ENCODE assay signal across 15 cellular contexts in the genomic region with DNA sequence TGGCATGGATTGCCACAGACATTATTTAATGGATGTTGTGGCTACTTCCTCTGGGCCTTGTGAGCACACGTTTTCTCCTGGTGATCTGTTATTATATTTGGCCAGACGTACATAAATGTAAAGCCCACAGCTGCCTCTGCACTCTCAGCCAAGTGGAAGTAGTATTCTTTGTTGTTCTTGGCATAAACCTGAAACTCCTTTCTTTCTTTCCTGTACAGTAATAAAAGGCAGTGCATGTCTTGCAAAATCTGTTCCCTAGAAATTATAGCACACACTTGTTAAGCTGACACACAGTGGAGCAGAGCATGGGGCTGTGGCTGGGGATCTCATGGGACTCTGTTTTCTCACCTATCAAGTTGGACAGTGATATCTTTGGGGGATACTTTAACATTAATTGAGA. TPM values are rescaled to one million over a fixed set of nuclear protein-coding genes. Genes with fewer than 3 reads are reported as not detected.
DNase-seq lines count a peak whose midpoint lies in the region; ATAC-seq, FAIRE-seq and TF ChIP-seq lines count a peak whose summit lies in the region.
"Had no signal": no experiment of that assay in that cellular context is flagged by ENCODE, and none has a peak within 500 bp of the region (broad histone marks: within the 10 kb centered on the region; RNA-seq: fewer than 3 reads in every experiment).

No MANE protein-coding gene starts in this region.

- peaks cover 7% of the 10 kb centered on the region for H3K36me3 Mint-ChIP-seq in WTC11
- peaks cover 11% of the 10 kb centered on the region for H3K36me3 Mint-ChIP-seq in activated CD4-positive, alpha-beta memory T cell treated with anti-CD3 and anti-CD28 coated beads for 36 hours

- intact Hi-C loops in activated CD4-positive, alpha-beta memory T cell treated with anti-CD3 and anti-CD28 coated beads for 36 hours (cut with micrococcal nuclease): no loop called here

- peaks cover 90% of the 10 kb centered on the region for H3K4me1 ChIP-seq in A549
- peaks cover 32% of the 10 kb centered on the region for H3K4me1 ChIP-seq in osteoblast (ENCODE audit: insufficient read depth, low read length)

- H3K4me3 Mint-ChIP-seq in WTC11: no peak overlapping the region
- no peak overlapping the region for H3K4me3 Mint-ChIP-seq in activated CD4-positive, alpha-beta memory T cell treated with anti-CD3 and anti-CD28 coated beads for 36 hours

- in situ Hi-C loops in astrocyte of the cerebellum (cut with HindIII; ENCODE audit: low sequenced_read_pairs): no loop called here

- H3K27me3 Mint-ChIP-seq in WTC11 (ENCODE audit: low read depth): no peaks in the 10 kb centered on the region
- H3K27me3 Mint-ChIP-seq in activated CD4-positive, alpha-beta memory T cell treated with anti-CD3 and anti-CD28 coated beads for 36 hours: no peaks in the 10 kb centered on the region

- no peak for TF ChIP-seq RAD21 in A549 (conservative IDR thresholded peaks at IDR 0.05 in 1 of 2, IDR thresholded peaks at IDR 0.05 in 1 of 2)

- H3K4me2 ChIP-seq in A549 (peak overlapping the region; percentile 4; the same call in 1 of the 3 replicates), osteoblast (ENCODE audit: insufficient read depth, low read length) (no peak overlapping the region)
- H3K4me2 ChIP-seq: KMS-11 had no signal

- no peak overlapping the region for H2AFZ ChIP-seq in osteoblast (ENCODE audit: low read length)

- no peak for FAIRE-seq in A549 (lab: Jason Lieb, UNC)

- H3K4me3 ChIP-seq in A549 (no peak overlapping the region), astrocyte of the cerebellum (ENCODE audit: low read depth, low read length) (no peak overlapping the region), fibroblast of villous mesenchyme (ENCODE audit: low read depth, low read length) (no peak overlapping the region), osteoblast (ENCODE audit: insufficient read depth, low read length) (no peak overlapping the region)
- H3K4me3 ChIP-seq: SJCRH30 had no signal

- H3K9me3 ChIP-seq in A549 (no peaks in the 10 kb centered on the region), osteoblast (ENCODE audit: low read depth, low read length) (no peaks in the 10 kb centered on the region)
- H3K9me3 ChIP-seq: SJCRH30 had no signal

- no peak for TF ChIP-seq POLR2A in A549 (IDR thresholded peaks at IDR 0.05; ENCODE audit: low read length)

- H3K27ac ChIP-seq in A549 (no peak overlapping the region; a peak in 1 of 6 replicates), osteoblast (ENCODE audit: low read depth, low read length) (no peak overlapping the region)
- H3K27ac ChIP-seq: KMS-11, SJCRH30 had no signal

- CTCF ChIA-PET in A549 (lab: Yijun Ruan, JAX) (no interaction called here), WTC11 (lab: Charles Lee) (interaction anchor here (0.6 to 2.4 kb wide), 2 partner anchors 254 kb away, joined by 3 to 9 read pairs; no protein-coding TSS in a partner anchor)
- CTCF ChIA-PET in activated CD4-positive, alpha-beta memory T cell treated with anti-CD3 and anti-CD28 coated beads for 36 hours (lab: Charles Lee): no interaction called here

- H3K4me1 Mint-ChIP-seq in WTC11: peaks cover 78% of the 10 kb centered on the region
- peaks cover 80% of the 10 kb centered on the region for H3K4me1 Mint-ChIP-seq in activated CD4-positive, alpha-beta memory T cell treated with anti-CD3 and anti-CD28 coated beads for 36 hours (ENCODE audit: low read depth)

- 29% methylated on average over 2 of the region's 2 CpGs for WGBS in A549 (ENCODE audit: missing lambda C conversion rate)

- H3K9me3 Mint-ChIP-seq in WTC11: no peaks in the 10 kb centered on the region
- H3K9me3 Mint-ChIP-seq in activated CD4-positive, alpha-beta memory T cell treated with anti-CD3 and anti-CD28 coated beads for 36 hours: no peaks in the 10 kb centered on the region

- ATAC-seq in A549 (no peak), WTC11 (no peak)

- TF ChIP-seq EP300 in A549 (IDR thresholded peaks at IDR 0.05): no peak

- no peaks in the 10 kb centered on the region for H3K36me3 ChIP-seq in osteoblast (ENCODE audit: insufficient read depth, low read length)
- H3K36me3 ChIP-seq: SJCRH30 had no signal

- H3K79me2 ChIP-seq in osteoblast (ENCODE audit: insufficient read depth, low read length): peaks cover 72% of the 10 kb centered on the region

- peaks cover 73% of the 10 kb centered on the region for H4K20me1 ChIP-seq in osteoblast (ENCODE audit: insufficient read depth, low read length)

- no peak overlapping the region for H3K27ac Mint-ChIP-seq in WTC11
- H3K27ac Mint-ChIP-seq in activated CD4-positive, alpha-beta memory T cell treated with anti-CD3 and anti-CD28 coated beads for 36 hours: no peak overlapping the region

- DNase-seq in A549 (ENCODE audit: low read depth in 1 of 2, low spot score in 1 of 2) (no peak), HT1080 (ENCODE audit: low read depth) (peak; percentile 56), astrocyte of the cerebellum (ENCODE audit: low read depth) (peak; percentile 50), fibroblast of villous mesenchyme (ENCODE audit: low read depth) (peak; percentile 78), osteoblast (ENCODE audit: insufficient read length, low spot score, missing footprints) (no peak), activated gamma-delta T cell (lab: John Stamatoyannopoulos, UW) (no peak), WTC11 (ENCODE audit: low spot score) (no peak)
- no peak for DNase-seq in activated CD4-positive, alpha-beta memory T cell treated with anti-CD3 and anti-CD28 coated beads for 36 hours
- DNase-seq: ACHN; activated naive CD4-positive, alpha-beta T cell treated with anti-CD3 and anti-CD28 coated beads, Interleukin-2, amount 50 U/mL, for 16 hours; NCI-H187; NCI-H774; SJCRH30; stimulated activated CD4-positive, alpha-beta T cell treated with anti-CD3 and anti-CD28 coated beads, Interleukin-15, amount 100 ng/mL, for 24 hours had no signal

- POLR2A ChIA-PET in A549 (lab: Yijun Ruan, JAX) (no interaction called here), WTC11 (lab: Charles Lee) (no interaction called here)
- POLR2A ChIA-PET in activated CD4-positive, alpha-beta memory T cell treated with anti-CD3 and anti-CD28 coated beads for 36 hours (lab: Charles Lee): no interaction called here

- H3K27me3 ChIP-seq in osteoblast (ENCODE audit: insufficient read depth, low read length): no peaks in the 10 kb centered on the region
- H3K27me3 ChIP-seq: SJCRH30 had no signal

- TF ChIP-seq CTCF in A549 (IDR thresholded peaks at IDR 0.05) (no peak), astrocyte of the cerebellum (IDR thresholded peaks at IDR 0.05; ENCODE audit: low read depth, low read length, missing control alignments) (no peak), fibroblast of villous mesenchyme (IDR thresholded peaks at IDR 0.05; ENCODE audit: insufficient read depth, low read depth, low read length) (no peak), osteoblast (IDR thresholded peaks at IDR 0.05; ENCODE audit: extremely low read depth, low read depth, low read length) (no peak), WTC11 (IDR thresholded peaks at IDR 0.05) (no peak)

TF ChIP-seq in A549, 52 proteins besides CTCF, POLR2A, EP300 and RAD21:
- no peak for TF ChIP-seq RCOR1 (IDR thresholded peaks at IDR 0.05; ENCODE audit: low read depth, low read length)
- no peak for TF ChIP-seq SREBF2 (IDR thresholded peaks at IDR 0.05)
- no peak for TF ChIP-seq NPAS2 (CRISPR knock-in tag; IDR thresholded peaks at IDR 0.05; ENCODE audit: borderline replicate concordance)
- TF ChIP-seq TFCP2L1 (CRISPR knock-in tag; IDR thresholded peaks at IDR 0.05): no peak
- TF ChIP-seq JUN (IDR thresholded peaks at IDR 0.05): no peak

TF ChIP-seq in WTC11, 78 proteins besides CTCF, POLR2A, EP300 and RAD21:
- TF ChIP-seq ZNF232 (CRISPR knock-in tag; IDR thresholded peaks at IDR 0.05): no peak

RNA-seq across cellular contexts. Expression of a gene that starts 20.8 kb away (rescaled TPM):
- polyA plus RNA-seq in A549 (2011; rRNA removed) (13.3 and 14.8 TPM in 2 replicates), A549 (2017; fragmentation: RNase III; extraction: RNeasy Plus Mini Kit Qiagen cat#74134 plus additional on column Dnase treatment) (11.0 to 12.2 TPM (median 11.2 TPM) in 3 replicates)
- 4.5 and 5.7 TPM in 2 replicates for polyA plus RNA-seq in A549 (2012; cell fraction: cytosol; rRNA removed)
- 3.6 and 4.5 TPM in 2 replicates for polyA plus RNA-seq in A549 (2012; cell fraction: nucleus; rRNA removed)
- 18.3 and 21.7 TPM in 2 replicates for polyA minus RNA-seq in A549 (2011; rRNA and poly(A)+ RNA removed)
- total RNA-seq in HT1080 (2014; rRNA removed; shearing (Covaris generic)): 30.3 and 37.3 TPM in 2 replicates
- 12.3 and 15.4 TPM in 2 replicates for polyA plus RNA-seq in HT1080 (2015; cell fraction: cytosol; rRNA removed)
- polyA plus RNA-seq in HT1080 (2015; cell fraction: nucleus; rRNA removed): 10.0 and 11.4 TPM in 2 replicates
- total RNA-seq in fibroblast of villous mesenchyme (87.9 and 92.4 TPM in 2 replicates), osteoblast (41.3 and 48.1 TPM in 2 replicates), WTC11 (2021) (21.9 to 22.9 TPM (median 22.2 TPM) in 3 replicates)
- 10 to 100 TPM; 11.4 to 11.7 TPM for total RNA-seq in activated CD4-positive, alpha-beta memory T cell treated with anti-CD3 and anti-CD28 coated beads for 36 hours

Comparison
In these comparisons a context has a peak if more than half of its experiments do, and no peak if none do; other contexts are left out.
1. DNase-seq: peak in HT1080 (single experiment), astrocyte of the cerebellum (single experiment) and fibroblast of villous mesenchyme (single experiment); none in A549 (0 of 2), osteoblast (single experiment), activated gamma-delta T cell (single experiment), WTC11 (single experiment) and activated CD4-positive, alpha-beta memory T cell treated with anti-CD3 and anti-CD28 coated beads for 36 hours (single experiment).